In genomic region chr6:41455818-41456217, GRCh38 we compare ENCODE assay signal across 16 cellular contexts.
DNase-seq lines count a peak whose midpoint lies in the region; ATAC-seq and TF ChIP-seq lines count a peak whose summit lies in the region.
"Had no signal": no experiment of that assay in that cellular context is flagged by ENCODE, and none has a peak within 500 bp of the region (broad histone marks: within the 10 kb centered on the region; RNA-seq: fewer than 3 reads in every experiment).

No MANE protein-coding gene starts in this region.

- H3K9me3 ChIP-seq in HUES48 (ENCODE audit: control insufficient read depth, insufficient read depth, low read length) (no peaks in the 10 kb centered on the region), endodermal cell (ENCODE audit: control insufficient read depth, low read length) (no peaks in the 10 kb centered on the region), neural progenitor cell (ENCODE audit: low read depth) (no peaks in the 10 kb centered on the region), gastroesophageal sphincter (no peaks in the 10 kb centered on the region)
- H3K9me3 ChIP-seq: A549, SJCRH30 had no signal

- H3K36me3 Mint-ChIP-seq in endodermal cell (ENCODE audit: low read depth) (no peaks in the 10 kb centered on the region), neural progenitor cell (no peaks in the 10 kb centered on the region)

- TF ChIP-seq CTCF in endodermal cell (conservative IDR thresholded peaks at IDR 0.05) (no peak), neural progenitor cell (IDR thresholded peaks at IDR 0.05) (no peak), gastroesophageal sphincter (IDR thresholded peaks at IDR 0.05) (no peak)

- H3K4me3 Mint-ChIP-seq in endodermal cell (no peak overlapping the region), neural progenitor cell (no peak overlapping the region)

- H4K20me1 ChIP-seq in neural progenitor cell (ENCODE audit: low read depth): no peaks in the 10 kb centered on the region

- ATAC-seq in gastroesophageal sphincter: no peak

- peaks cover 29% of the 10 kb centered on the region for H3K27me3 ChIP-seq in HUES48 (ENCODE audit: control insufficient read depth, insufficient read depth, low read length)
- no peaks in the 10 kb centered on the region for H3K27me3 ChIP-seq in endodermal cell (ENCODE audit: control insufficient read depth, insufficient read depth, low read length, poor library complexity, severe bottlenecking)
- peaks cover 2% of the 10 kb centered on the region for H3K27me3 ChIP-seq in neural progenitor cell
- no peaks in the 10 kb centered on the region for H3K27me3 ChIP-seq in gastroesophageal sphincter

- H3K36me3 ChIP-seq in HUES48 (ENCODE audit: control insufficient read depth, insufficient read depth, low read length) (no peaks in the 10 kb centered on the region), endodermal cell (ENCODE audit: control insufficient read depth, insufficient read depth, low read length) (no peaks in the 10 kb centered on the region), neural progenitor cell (no peaks in the 10 kb centered on the region), gastroesophageal sphincter (no peaks in the 10 kb centered on the region)
- H3K36me3 ChIP-seq: SJCRH30 had no signal

- peak; percentile 62 for DNase-seq in COLO829 (ENCODE audit: low spot score)
- DNase-seq in endodermal cell: peak; percentile 61
- peak; percentile 36 for DNase-seq in neural progenitor cell (ENCODE audit: low spot score)
- no peak for DNase-seq in 8988T
- no peak for DNase-seq in NCI-H146 (lab: John Stamatoyannopoulos, UW)
- no peak for DNase-seq in NCI-H2171 treated with DMSO at 0.1 percent for 48 hours (lab: John Stamatoyannopoulos, UW)
- DNase-seq: GOT3, IMR-90, Kasumi-1, NCI-H446, PC-3 had no signal

- no peak overlapping the region for H3K4me2 ChIP-seq in neural progenitor cell
- H3K4me2 ChIP-seq: A549 had no signal

- H3F3A ChIP-seq in neural progenitor cell (ENCODE audit: low read depth): no peaks in the 10 kb centered on the region

- TF ChIP-seq EP300 in gastroesophageal sphincter (IDR thresholded peaks at IDR 0.05): no peak

- H3K27ac ChIP-seq in HUES48 (ENCODE audit: low read depth, low read length) (peak overlapping the region; percentile 4), endodermal cell (ENCODE audit: low read depth, low read length) (no peak overlapping the region), neural progenitor cell (no peak overlapping the region), gastroesophageal sphincter (no peak overlapping the region)
- H3K27ac ChIP-seq: RWPE1, SJCRH30 had no signal

- WGBS in endodermal cell (ENCODE audit: insufficient coverage in 1 of 2, insufficient read length in 1 of 2), 2 experiments: 60 to 68% methylated on average over 4 of the region's 4 CpGs
- WGBS in gastroesophageal sphincter (ENCODE audit: low coverage in 1 of 2), 2 donors: 64 to 72% methylated on average over 3 to 4 of the region's 4 CpGs

- H3K4me3 ChIP-seq in HUES48 (ENCODE audit: low read depth, low read length) (no peak overlapping the region), endodermal cell (ENCODE audit: low read length) (no peak overlapping the region), neural progenitor cell (no peak overlapping the region), gastroesophageal sphincter (no peak overlapping the region)
- H3K4me3 ChIP-seq: A549, SJCRH30 had no signal

- H3K4me1 ChIP-seq in HUES48 (ENCODE audit: control insufficient read depth, insufficient read depth, low read length) (peaks cover 23% of the 10 kb centered on the region), endodermal cell (ENCODE audit: control insufficient read depth, insufficient read depth, low read length) (peaks cover 6% of the 10 kb centered on the region), neural progenitor cell (peaks cover 30% of the 10 kb centered on the region), gastroesophageal sphincter (peaks cover 2 to 34% (median 15%) of the 10 kb centered on the region in 3 donors)
- H3K4me1 ChIP-seq: A549 had no signal

- no peaks in the 10 kb centered on the region for H3K79me2 ChIP-seq in neural progenitor cell (ENCODE audit: low read depth)

- peaks cover 29% of the 10 kb centered on the region for H3K27me3 Mint-ChIP-seq in endodermal cell (ENCODE audit: insufficient read depth)
- peaks cover 8% of the 10 kb centered on the region for H3K27me3 Mint-ChIP-seq in neural progenitor cell (ENCODE audit: insufficient read depth, low read depth)

- H3K9ac ChIP-seq in HUES48 (ENCODE audit: low read depth, low read length): no peak overlapping the region
- no peak overlapping the region for H3K9ac ChIP-seq in endodermal cell (ENCODE audit: extremely low read depth, low read length, poor library complexity, severe bottlenecking)
- H3K9ac ChIP-seq in neural progenitor cell: no peak overlapping the region

- H3K9me3 Mint-ChIP-seq in endodermal cell (no peaks in the 10 kb centered on the region), neural progenitor cell (no peaks in the 10 kb centered on the region)

- H3K27ac Mint-ChIP-seq in endodermal cell (peak overlapping the region; percentile 79), neural progenitor cell (peak overlapping the region; percentile 44)

- H2AFZ ChIP-seq in neural progenitor cell (replicated peaks): no peak overlapping the region

- TF ChIP-seq POLR2A in gastroesophageal sphincter (IDR thresholded peaks at IDR 0.05): no peak

- H3K4me1 Mint-ChIP-seq in endodermal cell (peaks cover 23% of the 10 kb centered on the region), neural progenitor cell (peaks cover 40% of the 10 kb centered on the region)

Comparison
In these comparisons a context has a peak if more than half of its experiments do, and no peak if none do; other contexts are left out.
1. DNase-seq: peak in COLO829 (single experiment), endodermal cell (single experiment) and neural progenitor cell (single experiment); none in 8988T (single experiment), NCI-H146 (single experiment) and NCI-H2171 treated with DMSO at 0.1 percent for 48 hours (single experiment).